ENCODE assay signal across 9 cellular contexts in genomic region chr2:173021939-173022371, GRCh38. TPM values are rescaled to one million over a fixed set of nuclear protein-coding genes. Genes with fewer than 3 reads are reported as not detected.
DNase-seq lines count a peak whose midpoint lies in the region; ATAC-seq and TF ChIP-seq lines count a peak whose summit lies in the region.
"Had no signal": no experiment of that assay in that cellular context is flagged by ENCODE, and none has a peak within 500 bp of the region (broad histone marks: within the 10 kb centered on the region; RNA-seq: fewer than 3 reads in every experiment).

No MANE protein-coding gene starts in this region.

- no peaks in the 10 kb centered on the region for H3K9me3 Mint-ChIP-seq in activated T-helper 2 cell treated with anti-CD3 and anti-CD28 coated beads, Interferon-gamma antibody, Interleukin-2, Interleukin-4, amounts not matched to agents 10 μg/mL and 5 μg/mL and 100 μg/mL, durations not matched to agents 14 hours and 24 hours and 36 hours
- H3K9me3 Mint-ChIP-seq: naive thymus-derived CD4-positive, alpha-beta T cell had no signal

- H3K36me3 ChIP-seq in adipocyte (ENCODE audit: control insufficient read depth, insufficient read depth, low read length, severe bottlenecking): no peaks in the 10 kb centered on the region
- H3K36me3 ChIP-seq in right atrium auricular region: no peaks in the 10 kb centered on the region
- H3K36me3 ChIP-seq in sigmoid colon: no peaks in the 10 kb centered on the region

- H3K4me3 ChIP-seq in HL-60 (replicated peaks; ENCODE audit: insufficient read depth, low read length) (no peak overlapping the region), adipocyte (ENCODE audit: low read length) (no peak overlapping the region), right atrium auricular region (no peak overlapping the region), sigmoid colon (no peak overlapping the region)

- no peak overlapping the region for H3K4me3 Mint-ChIP-seq in activated T-helper 2 cell treated with anti-CD3 and anti-CD28 coated beads, Interferon-gamma antibody, Interleukin-2, Interleukin-4, amounts not matched to agents 10 μg/mL and 5 μg/mL and 100 μg/mL, durations not matched to agents 14 hours and 24 hours and 36 hours (ENCODE audit: low read depth)
- H3K4me3 Mint-ChIP-seq: naive thymus-derived CD4-positive, alpha-beta T cell had no signal

- no peak for ATAC-seq in HG03521 (IDR thresholded peaks at IDR 0.05; ENCODE audit: unreplicated experiment)
- ATAC-seq: naive thymus-derived CD4-positive, alpha-beta T cell had no signal

- H3K4me1 Mint-ChIP-seq in activated T-helper 2 cell treated with anti-CD3 and anti-CD28 coated beads, Interferon-gamma antibody, Interleukin-2, Interleukin-4, amounts not matched to agents 10 μg/mL and 5 μg/mL and 100 μg/mL, durations not matched to agents 14 hours and 24 hours and 36 hours (ENCODE audit: low read depth): no peaks in the 10 kb centered on the region
- H3K4me1 Mint-ChIP-seq: naive thymus-derived CD4-positive, alpha-beta T cell had no signal

- intact Hi-C loops in sigmoid colon (cut with DNase I): loop anchor here (10.0 kb wide), 1 partner anchor 333 kb away; the partner anchor contains the start of gene CDCA7
- intact Hi-C loops in activated T-helper 2 cell treated with anti-CD3 and anti-CD28 coated beads, Interferon-gamma antibody, Interleukin-2, Interleukin-4, amounts not matched to agents 10 μg/mL and 5 μg/mL and 100 μg/mL, durations not matched to agents 14 hours and 24 hours and 36 hours (cut with micrococcal nuclease): loop anchor here (10.0 kb wide), 1 partner anchor 333 kb away; the partner anchor contains the start of gene CDCA7

- H3K9me3 ChIP-seq in adipocyte (ENCODE audit: control insufficient read depth, low read length): no peaks in the 10 kb centered on the region
- no peaks in the 10 kb centered on the region for H3K9me3 ChIP-seq in right atrium auricular region
- no peaks in the 10 kb centered on the region for H3K9me3 ChIP-seq in sigmoid colon

- H3K27ac Mint-ChIP-seq in activated T-helper 2 cell treated with anti-CD3 and anti-CD28 coated beads, Interferon-gamma antibody, Interleukin-2, Interleukin-4, amounts not matched to agents 10 μg/mL and 5 μg/mL and 100 μg/mL, durations not matched to agents 14 hours and 24 hours and 36 hours: no peak overlapping the region
- H3K27ac Mint-ChIP-seq: naive thymus-derived CD4-positive, alpha-beta T cell had no signal

- H3K27me3 Mint-ChIP-seq in activated T-helper 2 cell treated with anti-CD3 and anti-CD28 coated beads, Interferon-gamma antibody, Interleukin-2, Interleukin-4, amounts not matched to agents 10 μg/mL and 5 μg/mL and 100 μg/mL, durations not matched to agents 14 hours and 24 hours and 36 hours (ENCODE audit: low read depth): no peaks in the 10 kb centered on the region

- no peaks in the 10 kb centered on the region for H3K27me3 ChIP-seq in HL-60 (ENCODE audit: insufficient read depth, poor library complexity, severe bottlenecking)
- peaks cover 6% of the 10 kb centered on the region for H3K27me3 ChIP-seq in adipocyte (replicated peaks; ENCODE audit: control insufficient read depth, insufficient read depth, low read length)
- H3K27me3 ChIP-seq in right atrium auricular region: no peaks in the 10 kb centered on the region
- no peaks in the 10 kb centered on the region for H3K27me3 ChIP-seq in sigmoid colon

- H3K4me1 ChIP-seq in adipocyte (ENCODE audit: control insufficient read depth, insufficient read depth, low read length) (no peaks in the 10 kb centered on the region), right atrium auricular region (peaks cover 0 to 7% of the 10 kb centered on the region in 2 donors), sigmoid colon (peaks cover 0 to 9% (median 4%) of the 10 kb centered on the region in 4 donors)

- in situ Hi-C loops in ACHN (cut with HindIII; ENCODE audit: low pct_ligation_motif_present, low pct_unique_long_range_greater_than_20kb, low sequenced_read_pairs): no loop called here

- H3K9ac ChIP-seq in adipocyte (ENCODE audit: low read length): no peak overlapping the region

- TF ChIP-seq EP300 in sigmoid colon (IDR thresholded peaks at IDR 0.05): no peak

- 37 to 71% methylated on average over 9 of the region's 9 CpGs for WGBS in sigmoid colon, 2 donors

- no peaks in the 10 kb centered on the region for H3K36me3 Mint-ChIP-seq in activated T-helper 2 cell treated with anti-CD3 and anti-CD28 coated beads, Interferon-gamma antibody, Interleukin-2, Interleukin-4, amounts not matched to agents 10 μg/mL and 5 μg/mL and 100 μg/mL, durations not matched to agents 14 hours and 24 hours and 36 hours (ENCODE audit: low read depth)

- H3K27ac ChIP-seq in HL-60 (replicated peaks): no peak overlapping the region
- H3K27ac ChIP-seq in right atrium auricular region: peak overlapping the region; percentile 44 to 45
- no peak overlapping the region for H3K27ac ChIP-seq in sigmoid colon

- DNase-seq in ACHN (peak; percentile 12), HL-60 (ENCODE audit: low read depth in 1 of 2, low spot score in 1 of 2) (no peak), adipocyte (ENCODE audit: low read depth) (peak; percentile 78), right atrium auricular region (ENCODE audit: low spot score) (no peak), sigmoid colon (no peak), NCI-H446 treated with DMSO at 0.1 percent for 48 hours (lab: John Stamatoyannopoulos, UW) (no peak)
- no peak for DNase-seq in activated T-helper 2 cell treated with anti-CD3 and anti-CD28 coated beads, Interferon-gamma antibody, Interleukin-2, Interleukin-4, amounts not matched to agents 10 μg/mL and 5 μg/mL and 100 μg/mL, durations not matched to agents 14 hours and 24 hours and 36 hours (ENCODE audit: low spot score)
- DNase-seq: naive thymus-derived CD4-positive, alpha-beta T cell had no signal

- TF ChIP-seq CTCF in HL-60 (IDR thresholded peaks at IDR 0.05; ENCODE audit: insufficient read depth, low read length): peak; percentile 2
- TF ChIP-seq CTCF in right atrium auricular region (IDR thresholded peaks at IDR 0.05): peak in 1 of 2 donors; percentile 57
- no peak for TF ChIP-seq CTCF in sigmoid colon (IDR thresholded peaks at IDR 0.05)

- TF ChIP-seq POLR2A in sigmoid colon (IDR thresholded peaks at IDR 0.05): no peak

RNA-seq across cellular contexts. Expression of gene MAP3K20, which starts 53.7 kb away (rescaled TPM):
- 100 to 1,000 TPM; 141 to 223 TPM for total RNA-seq in right atrium auricular region
- total RNA-seq in sigmoid colon: 100 to 1,000 TPM; 189 to 255 (median 219) TPM
- 10 to 100 TPM in 1 of 3 donors, 1 to 10 TPM in 2; 6.2 to 29.6 (median 9.6) TPM for polyA plus RNA-seq in sigmoid colon
- total RNA-seq in activated T-helper 2 cell treated with anti-CD3 and anti-CD28 coated beads, Interferon-gamma antibody, Interleukin-2, Interleukin-4, amounts not matched to agents 10 μg/mL and 5 μg/mL and 100 μg/mL, durations not matched to agents 14 hours and 24 hours and 36 hours: 26.5 and 26.8 TPM in 2 replicates

Comparison
In these comparisons a context has a peak if more than half of its experiments do, and no peak if none do; other contexts are left out.
1. DNase-seq: peak in ACHN (single experiment) and adipocyte (single experiment); none in HL-60 (0 of 2), right atrium auricular region (single experiment), sigmoid colon (single experiment), NCI-H446 treated with DMSO at 0.1 percent for 48 hours (single experiment) and activated T-helper 2 cell treated with anti-CD3 and anti-CD28 coated beads, Interferon-gamma antibody, Interleukin-2, Interleukin-4, amounts not matched to agents 10 μg/mL and 5 μg/mL and 100 μg/mL, durations not matched to agents 14 hours and 24 hours and 36 hours (single experiment).
2. H3K27ac ChIP-seq: peak in right atrium auricular region (2 of 2); none in HL-60 (single experiment) and sigmoid colon (0 of 4).